In the genomic region with DNA sequence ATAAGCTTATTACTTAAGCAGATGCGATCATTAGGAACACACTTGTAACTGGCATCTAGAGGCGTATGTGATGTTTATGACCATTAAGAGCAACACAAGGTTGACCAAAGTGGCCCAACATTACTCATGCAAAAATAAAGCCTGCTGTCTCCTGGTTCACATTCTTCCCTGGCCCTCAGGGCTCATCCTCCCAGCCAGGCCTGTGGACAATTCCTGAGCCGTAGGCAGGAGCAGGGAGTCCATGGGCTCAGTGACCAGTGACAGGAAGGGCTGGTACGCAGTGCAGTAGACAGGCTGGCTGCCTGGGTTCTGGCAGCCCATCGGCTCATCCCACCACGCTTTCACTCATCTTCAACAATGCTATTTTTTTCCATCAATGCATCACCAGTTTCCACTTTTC, we compare ENCODE assay signal across 20 cellular contexts.
"Had no signal": no experiment of that assay in that cellular context is flagged by ENCODE, and none has a peak within 500 bp of the region (broad histone marks: within the 10 kb centered on the region; RNA-seq: fewer than 3 reads in every experiment).

No MANE protein-coding gene starts in this region.

- H3K36me3 Mint-ChIP-seq: natural killer cell had no signal

- H3K27me3 ChIP-seq: brain microvascular endothelial cell, esophagus squamous epithelium, hepatocyte, left lung, suprapubic skin had no signal

- H3K27me3 Mint-ChIP-seq: stimulated activated naive CD8-positive, alpha-beta T cell treated with anti-CD3 and anti-CD28 coated beads, Interleukin-15, Interleukin-2, amounts not matched to agents 100 ng/mL and 50 ng/mL, for 24 hours had no signal

- H3K4me3 Mint-ChIP-seq: natural killer cell; stimulated activated naive CD8-positive, alpha-beta T cell treated with anti-CD3 and anti-CD28 coated beads, Interleukin-15, Interleukin-2, amounts not matched to agents 100 ng/mL and 50 ng/mL, for 24 hours had no signal

- H3K27ac Mint-ChIP-seq: activated T-helper 2 cell treated with anti-CD3 and anti-CD28 coated beads, Interferon-gamma antibody, Interleukin-2, Interleukin-4, amounts not matched to agents 10 μg/mL and 5 μg/mL and 100 μg/mL, durations not matched to agents 14 hours and 24 hours and 36 hours had no signal

- H3K27ac ChIP-seq: brain microvascular endothelial cell, esophagus squamous epithelium, hepatocyte, left lung, SK-N-MC, skin epidermis, suprapubic skin had no signal

- H3K4me3 ChIP-seq: esophagus squamous epithelium, hepatocyte, left lung, SK-N-MC, skin epidermis, suprapubic skin had no signal

- ATAC-seq: left lung, natural killer cell, right cardiac atrium had no signal

- DNase-seq: activated CD8-positive, alpha-beta memory T cell treated with anti-CD3 and anti-CD28 coated beads for 24 hours; activated naive CD4-positive, alpha-beta T cell treated with anti-CD3 and anti-CD28 coated beads, Interleukin-2, amount 50 U/mL, for 16 hours; brain microvascular endothelial cell; cortex of kidney; effector CD4-positive, alpha-beta T cell; esophagus squamous epithelium; kidney; left lung; mesendoderm; natural killer cell; nucleus accumbens; right cardiac atrium; stimulated activated CD4-positive, alpha-beta T cell treated with anti-CD3 and anti-CD28 coated beads, Interleukin-4, amount 100 ng/mL, for 24 hours; T-helper 1 cell had no signal

- H3K9me3 Mint-ChIP-seq: natural killer cell; stimulated activated naive CD8-positive, alpha-beta T cell treated with anti-CD3 and anti-CD28 coated beads, Interleukin-15, Interleukin-2, amounts not matched to agents 100 ng/mL and 50 ng/mL, for 24 hours had no signal
